ENCODE assay signal across 8 cellular contexts in genomic region chr4:127781303-127782024, GRCh38. TPM values are rescaled to one million over a fixed set of nuclear protein-coding genes. Genes with fewer than 3 reads are reported as not detected.
DNase-seq lines count a peak whose midpoint lies in the region; ATAC-seq and TF ChIP-seq lines count a peak whose summit lies in the region.

No MANE protein-coding gene starts in this region.

- peak overlapping the region; percentile 88 for H3K4me3 ChIP-seq in astrocyte of the spinal cord (ENCODE audit: low read depth, low read length)
- H3K4me3 ChIP-seq in iPS-11a (ENCODE audit: low read depth, low read length) = peak overlapping the region; percentile 46

- intact Hi-C loops in sciatic nerve (cut with DNase I) = no loop called here

- TF ChIP-seq CTCF in astrocyte of the spinal cord (IDR thresholded peaks at IDR 0.05; ENCODE audit: low read depth, low read length) = no peak

- peak; percentile 27 for DNase-seq in Daoy (ENCODE audit: low read depth)
- peak; percentile 76 for DNase-seq in HT-29 (ENCODE audit: low spot score)
- peak; percentile 57 for DNase-seq in astrocyte of the spinal cord (ENCODE audit: low read depth, low spot score)
- peak; percentile 56 for DNase-seq in sciatic nerve (ENCODE audit: low spot score)
- no peak for DNase-seq in activated gamma-delta T cell treated with Interleukin-2 at 50 U/mL for 16 hours
- no peak for DNase-seq in GDM1 (lab: John Stamatoyannopoulos, UW)

- in situ Hi-C loops in astrocyte of the spinal cord (cut with HindIII; ENCODE audit: low sequenced_read_pairs) = no loop called here

- ATAC-seq in GM21526 (IDR thresholded peaks at IDR 0.05; ENCODE audit: low FRiP score, unreplicated experiment) (peak; percentile 33), sciatic nerve (peak; percentile 76)

RNA-seq across cellular contexts. Expression of gene HSPA4L, which starts 0.7 kb away (rescaled TPM):
- total RNA-seq in Daoy (2014; rRNA removed; shearing (Covaris generic)) = 7.9 and 10.5 TPM in 2 replicates
- total RNA-seq in HT-29 (2014; rRNA removed; shearing (Covaris generic)) = 7.7 and 8.1 TPM in 2 replicates
- total RNA-seq in sciatic nerve = 12.6 TPM

RNA-seq across cellular contexts. Expression of gene SLC25A31, which starts 51.3 kb away (rescaled TPM):
- total RNA-seq in Daoy (2014; rRNA removed; shearing (Covaris generic)) = not detected in 2 replicates
- total RNA-seq in HT-29 (2014; rRNA removed; shearing (Covaris generic)) = not detected in 2 replicates
- total RNA-seq in sciatic nerve = not detected

Comparison
In these comparisons a context has a peak if more than half of its experiments do, and no peak if none do; other contexts are left out.
1. DNase-seq: peak in Daoy (single experiment), HT-29 (single experiment), astrocyte of the spinal cord (single experiment) and sciatic nerve (single experiment); none in activated gamma-delta T cell treated with Interleukin-2 at 50 U/mL for 16 hours (single experiment) and GDM1 (single experiment).